11 cellular contexts compared by ENCODE assay signal in genomic region chr11:1888811-1889526, GRCh38. TPM values are rescaled to one million over a fixed set of nuclear protein-coding genes. Genes with fewer than 3 reads are reported as not detected.
DNase-seq lines count a peak whose midpoint lies in the region; ATAC-seq and TF ChIP-seq lines count a peak whose summit lies in the region.
"Had no signal": no experiment of that assay in that cellular context is flagged by ENCODE, and none has a peak within 500 bp of the region (broad histone marks: within the 10 kb centered on the region; RNA-seq: fewer than 3 reads in every experiment).

No MANE protein-coding gene starts in this region.

- no peaks in the 10 kb centered on the region for H3K27me3 Mint-ChIP-seq in CD4-positive, alpha-beta T cell
- H3K27me3 Mint-ChIP-seq in effector memory CD8-positive, alpha-beta T cell, result no peaks in the 10 kb centered on the region

- peak overlapping the region; percentile 85 for H3K27ac Mint-ChIP-seq in CD4-positive, alpha-beta T cell
- peak overlapping the region; percentile 78 to 89 for H3K27ac Mint-ChIP-seq in effector memory CD8-positive, alpha-beta T cell

- no peaks in the 10 kb centered on the region for H3K27me3 ChIP-seq in CD4-positive, alpha-beta T cell (ENCODE audit: control insufficient read depth, insufficient read depth, low read length)

- H3K36me3 Mint-ChIP-seq in CD4-positive, alpha-beta T cell (ENCODE audit: low read depth), result peaks cover 11% of the 10 kb centered on the region
- peaks cover 25% of the 10 kb centered on the region for H3K36me3 Mint-ChIP-seq in effector memory CD8-positive, alpha-beta T cell (ENCODE audit: insufficient read depth)
- H3K36me3 Mint-ChIP-seq: brain had no signal

- peaks cover 31% of the 10 kb centered on the region for H3K4me1 Mint-ChIP-seq in CD4-positive, alpha-beta T cell (ENCODE audit: low read depth)
- peaks cover 24 to 32% of the 10 kb centered on the region in 2 donors for H3K4me1 Mint-ChIP-seq in effector memory CD8-positive, alpha-beta T cell (ENCODE audit: low read depth in 2 of 2)
- H3K4me1 Mint-ChIP-seq: brain had no signal

- DNase-seq in CD4-positive, alpha-beta T cell, result peak; percentile 58 to 81 (median 75)
- DNase-seq in activated CD4-positive, alpha-beta T cell treated with anti-CD3 and anti-CD28 coated beads, Interleukin-2, amount 50 U/mL, for 48 hours, result peak; percentile 73 to 79
- peak; percentile 81 to 87 (median 86) for DNase-seq in effector memory CD8-positive, alpha-beta T cell
- DNase-seq in stimulated activated CD4-positive, alpha-beta T cell treated with anti-CD3 and anti-CD28 coated beads, Interleukin-2, amount 100 ng/mL, for 4 hours (ENCODE audit: low read depth), result peak; percentile 61
- DNase-seq in HCEC 1CT, result no peak
- DNase-seq in NCI-H2171 treated with DMSO at 0.1 percent for 48 hours (lab: John Stamatoyannopoulos, UW), result no peak
- DNase-seq: COR-L47, NCI-H2029 treated with DMSO at 0.1 percent for 48 hours had no signal

- no peaks in the 10 kb centered on the region for H3K9me3 ChIP-seq in CD4-positive, alpha-beta T cell (ENCODE audit: control insufficient read depth, low read length)

- no peak for TF ChIP-seq CTCF in CD4-positive, alpha-beta T cell (IDR thresholded peaks at IDR 0.05)

- H3K27ac ChIP-seq in CD4-positive, alpha-beta T cell (ENCODE audit: low read depth, low read length), result peak overlapping the region; percentile 73

- POLR2A ChIA-PET in CD4-positive, alpha-beta T cell (lab: Charles Lee), result interaction anchor here (0.6 to 5.2 kb wide), 7 partner anchors 18 to 42 kb away, joined by 3 to 40 read pairs (median 7); partner anchors contain the start of gene LSP1

- CTCF ChIA-PET in CD4-positive, alpha-beta T cell (lab: Charles Lee), result interaction anchor here (1.2 kb wide), 1 partner anchor 263 kb away, joined by 3 read pairs; no protein-coding TSS in a partner anchor

- intact Hi-C loops in CD4-positive, alpha-beta T cell (cut with DNase I, micrococcal nuclease), result loop anchor here in 1 of 2 experiments (2.0 kb wide), 1 partner anchor 36 kb away; the partner anchor contains the start of gene LSP1

- no peaks in the 10 kb centered on the region for H3K9me3 Mint-ChIP-seq in CD4-positive, alpha-beta T cell
- H3K9me3 Mint-ChIP-seq in effector memory CD8-positive, alpha-beta T cell, result no peaks in the 10 kb centered on the region

- ATAC-seq in CD4-positive, alpha-beta T cell (ENCODE audit: poor library complexity), result peak; percentile 95
- ATAC-seq in effector memory CD8-positive, alpha-beta T cell (replicated peaks), result peak; percentile 96
- no peak for ATAC-seq in HG02623 (IDR thresholded peaks at IDR 0.05; ENCODE audit: unreplicated experiment)
- ATAC-seq in HG02884 (IDR thresholded peaks at IDR 0.05; ENCODE audit: unreplicated experiment), result no peak

- peak overlapping the region; percentile 82 for H3K4me3 Mint-ChIP-seq in CD4-positive, alpha-beta T cell
- H3K4me3 Mint-ChIP-seq in effector memory CD8-positive, alpha-beta T cell, result peak overlapping the region; percentile 70 to 74
- H3K4me3 Mint-ChIP-seq: brain had no signal

RNA-seq across cellular contexts. Expression of gene PRR33, which starts 2.7 kb away (rescaled TPM):
- total RNA-seq in CD4-positive, alpha-beta T cell, result not detected

RNA-seq across cellular contexts. Expression of gene TNNT3, which starts 30.5 kb away (rescaled TPM):
- 10 to 100 TPM; 19.1 to 21.9 TPM for total RNA-seq in CD4-positive, alpha-beta T cell

RNA-seq across cellular contexts. Expression of gene LSP1, which starts 36.1 kb away (rescaled TPM):
- total RNA-seq in CD4-positive, alpha-beta T cell, result 100 to 1,000 TPM; 228 to 232 TPM

RNA-seq across cellular contexts. Expression of gene TNNI2, which starts 50.2 kb away (rescaled TPM):
- under 1 TPM in 1 of 2 experiments, not detected in 1; 0.50 TPM for total RNA-seq in CD4-positive, alpha-beta T cell

RNA-seq across cellular contexts. Expression of gene SYT8, which starts 54.2 kb away (rescaled TPM):
- total RNA-seq in CD4-positive, alpha-beta T cell, result not detected

Comparison
In these comparisons a context has a peak if more than half of its experiments do, and no peak if none do; other contexts are left out.
1. ATAC-seq: peak in CD4-positive, alpha-beta T cell (single experiment) and effector memory CD8-positive, alpha-beta T cell (single experiment); none in HG02623 (single experiment) and HG02884 (single experiment).
2. DNase-seq: peak in CD4-positive, alpha-beta T cell (10 of 10), activated CD4-positive, alpha-beta T cell treated with anti-CD3 and anti-CD28 coated beads, Interleukin-2, amount 50 U/mL, for 48 hours (2 of 2), effector memory CD8-positive, alpha-beta T cell (3 of 3) and stimulated activated CD4-positive, alpha-beta T cell treated with anti-CD3 and anti-CD28 coated beads, Interleukin-2, amount 100 ng/mL, for 4 hours (single experiment); none in HCEC 1CT (single experiment) and NCI-H2171 treated with DMSO at 0.1 percent for 48 hours (single experiment).